ENCODE assay signal across 21 cellular contexts in genomic region chr13:49388256-49388655, GRCh38.
"Had no signal": no experiment of that assay in that cellular context is flagged by ENCODE, and none has a peak within 500 bp of the region (broad histone marks: within the 10 kb centered on the region; RNA-seq: fewer than 3 reads in every experiment).

No MANE protein-coding gene starts in this region.

- H3K27ac ChIP-seq: HL-60, RWPE1, SJCRH30 had no signal

- DNase-seq: Karpas-422, KG1, MM.1S, NCI-H1092 treated with DMSO at 0.1 percent for 48 hours, NCI-H1436, NCI-H187, NCI-H2029, NCI-H2081 treated with DMSO at 0.1 percent for 48 hours, NCI-H2171, NCI-H226, NCI-H446, NCI-H510A, NCI-H524 treated with DMSO at 0.1 percent for 48 hours, NCI-H69, NCI-H774, SHP77, SJCRH30, T-helper 1 cell had no signal

- ATAC-seq: SK-N-SH treated with all-trans-retinoic acid at 6 μM for 48 hours had no signal

- H3K36me3 ChIP-seq: SJCRH30 had no signal

- H3K27me3 ChIP-seq: SJCRH30 had no signal

- H3K9me3 ChIP-seq: SJCRH30 had no signal

- H3K4me1 ChIP-seq: SJCRH30 had no signal

- H3K4me3 ChIP-seq: SJCRH30 had no signal
